In genomic region chr19:46088101-46088500, GRCh38 we compare ENCODE assay signal across 12 cellular contexts. TPM values are rescaled to one million over a fixed set of nuclear protein-coding genes. Genes with fewer than 3 reads are reported as not detected.
"Had no signal": no experiment of that assay in that cellular context is flagged by ENCODE, and none has a peak within 500 bp of the region (broad histone marks: within the 10 kb centered on the region; RNA-seq: fewer than 3 reads in every experiment).

No MANE protein-coding gene starts in this region.

- H3K9me3 ChIP-seq: HAP-1 had no signal

- H3K4me1 ChIP-seq: HAP-1 had no signal

- DNase-seq: GM23248, GOT3, H7, H9, HCEC 1CT, HFFc6 had no signal

- H2AFZ ChIP-seq: GM23248, GM23338 had no signal

- H3K36me3 ChIP-seq: HAP-1 had no signal

- H3K4me2 ChIP-seq: GM23338 had no signal

- H3K9ac ChIP-seq: GM23248 had no signal

- H3K27ac ChIP-seq: GM23248 had no signal

- ATAC-seq: GM23338, HCT116 had no signal

- FAIRE-seq: H1, H54 had no signal

- H3K4me3 ChIP-seq: GM23248, GM23338, HAP-1 had no signal

RNA-seq across cellular contexts. Expression of gene IGFL3, which starts 36.4 kb away (rescaled TPM):
- total RNA-seq: GM23248, GM23338, H1, H7, H9, HFFc6 had no signal
- polyA plus RNA-seq: GM23248, GM23338 had no signal

RNA-seq across cellular contexts. Expression of gene IGFL4, which starts 47.3 kb away (rescaled TPM):
- total RNA-seq: GM23248, H4, H7, HFFc6 had no signal
- polyA plus RNA-seq: GM23248 had no signal

RNA-seq across cellular contexts. Expression of gene IGFL2, which starts 59.9 kb away (rescaled TPM):
- total RNA-seq: GM23248, GM23338, H1, H4, H9, HFFc6 had no signal
- polyA plus RNA-seq: GM23248, GM23338, H1 had no signal
